24 cellular contexts compared by ENCODE assay signal in genomic region chr2:229726643-229727042, GRCh38. TPM values are rescaled to one million over a fixed set of nuclear protein-coding genes. Genes with fewer than 3 reads are reported as not detected.
"Had no signal": no experiment of that assay in that cellular context is flagged by ENCODE, and none has a peak within 500 bp of the region (broad histone marks: within the 10 kb centered on the region; RNA-seq: fewer than 3 reads in every experiment).

No MANE protein-coding gene starts in this region.

- FAIRE-seq: RCC 7860, TTC549 had no signal

- DNase-seq: activated CD4-positive, alpha-beta T cell treated with anti-CD3 and anti-CD28 coated beads, Interleukin-2, amount 10 ng/mL, durations not matched to agents 7 days and 5 days; activated CD4-positive, alpha-beta T cell treated with anti-CD3 and anti-CD28 coated beads, Interleukin-2, amount 50 U/mL, for 48 hours; activated CD8-positive, alpha-beta T cell treated with anti-CD3 and anti-CD28 coated beads, Interleukin-2, amount 10 ng/mL, durations not matched to agents 7 days and 5 days; activated gamma-delta T cell treated with Interleukin-2 at 50 U/mL for 16 hours; activated naive CD4-positive, alpha-beta T cell treated with anti-CD3 and anti-CD28 coated beads for 36 hours; activated T-cell treated with anti-CD3 and anti-CD28 coated beads, Interleukin-2, amount 50 U/mL, for 24 hours; NCI-H1105; NCI-H1417 treated with DMSO at 0.1 percent for 48 hours; NCI-H1694; NCI-H1930; NCI-H2081 treated with DMSO at 0.1 percent for 48 hours; NCI-H226; NCI-H446 treated with DMSO at 0.1 percent for 48 hours; NCI-H524 treated with DMSO at 0.1 percent for 48 hours; NK-92 treated with Interleukin-12 subunit alpha and Interleukin-12 subunit beta, amount 100 ng/mL, for 24 hours; PC-9; SK-N-SH had no signal

- H3K4me2 ChIP-seq: PC-9, SK-N-SH had no signal

- H3K9ac ChIP-seq: SK-N-SH had no signal

- H2AFZ ChIP-seq: PC-9 had no signal

- H3K27me3 ChIP-seq: SJSA1 had no signal

- H3K4me1 ChIP-seq: SJSA1 had no signal

- H3K4me3 ChIP-seq: cardiac muscle cell, PC-9, SJSA1 had no signal

- ATAC-seq: activated CD8-positive, alpha-beta T cell treated with anti-CD3 and anti-CD28 coated beads, Interleukin-2, amount 10 ng/mL, durations not matched to agents 7 days and 5 days; activated naive CD4-positive, alpha-beta T cell treated with anti-CD3 and anti-CD28 coated beads, Interleukin-2, amount 50 U/mL, for 72 hours had no signal

- H3K27ac ChIP-seq: cardiac muscle cell, PC-9, RWPE1, SJSA1 had no signal

- H3K9me3 ChIP-seq: SJSA1, SK-N-SH had no signal

- H3K36me3 ChIP-seq: cardiac muscle cell, SJSA1 had no signal

RNA-seq across cellular contexts. Expression of gene DNER, which starts 12.3 kb away (rescaled TPM):
- total RNA-seq: activated CD4-positive, alpha-beta T cell treated with anti-CD3 and anti-CD28 coated beads, Interleukin-2, amount 10 ng/mL, durations not matched to agents 7 days and 5 days; activated CD8-positive, alpha-beta T cell treated with anti-CD3 and anti-CD28 coated beads, Interleukin-2, amount 10 ng/mL, durations not matched to agents 7 days and 5 days; activated naive CD4-positive, alpha-beta T cell treated with anti-CD3 and anti-CD28 coated beads for 36 hours; activated naive CD4-positive, alpha-beta T cell treated with anti-CD3 and anti-CD28 coated beads, Interleukin-2, amount 50 U/mL, for 72 hours; activated T-helper 1 cell treated with anti-CD3 and anti-CD28 coated beads, Interleukin-12 subunit alpha, Interleukin-12 subunit beta, Interleukin-2, Interleukin-4 antibody, amounts not matched to agents 30 ng/mL and 10 ng/mL and 1 ng/mL, durations not matched to agents 14 hours and 24 hours and 36 hours; cardiac muscle cell had no signal
- polyA plus RNA-seq: cardiac muscle cell had no signal
